28 cellular contexts compared by ENCODE assay signal in genomic region chr9:94746541-94747505, GRCh38. TPM values are rescaled to one million over a fixed set of nuclear protein-coding genes. Genes with fewer than 3 reads are reported as not detected.
DNase-seq lines count a peak whose midpoint lies in the region; ATAC-seq, FAIRE-seq and TF ChIP-seq lines count a peak whose summit lies in the region.
"Had no signal": no experiment of that assay in that cellular context is flagged by ENCODE, and none has a peak within 500 bp of the region (broad histone marks: within the 10 kb centered on the region; RNA-seq: fewer than 3 reads in every experiment).

No MANE protein-coding gene starts in this region.

- peaks cover 25% of the 10 kb centered on the region for H3K4me1 ChIP-seq in HepG2 (ENCODE audit: insufficient read depth, low read length)
- peaks cover 0 to 15% (median 3%) of the 10 kb centered on the region in 4 donors for H3K4me1 ChIP-seq in right lobe of liver

- 38% methylated on average over 5 of the region's 5 CpGs for WGBS in HepG2 (ENCODE audit: low lambda C conversion rate)
- WGBS in right lobe of liver (ENCODE audit: insufficient coverage, low coverage, low lambda C conversion rate, missing lambda C conversion rate): 87% methylated on average over 5 of the region's 5 CpGs

- H2AFZ ChIP-seq in HepG2 (ENCODE audit: low read length): no peak overlapping the region
- H2AFZ ChIP-seq: GM23338 had no signal

- TF ChIP-seq RAD21 in HepG2 (CRISPR knock-in tag; IDR thresholded peaks at IDR 0.05): no peak

- H3K27me3 ChIP-seq in HepG2 (ENCODE audit: control insufficient read depth in 1 of 2, insufficient read depth in 2 of 2, low read length in 2 of 2) (no peaks in the 10 kb centered on the region), right lobe of liver (no peaks in the 10 kb centered on the region)
- H3K27me3 ChIP-seq: heart right ventricle, Peyer's patch had no signal

- no peaks in the 10 kb centered on the region for H4K20me1 ChIP-seq in HepG2 (ENCODE audit: insufficient read depth, low read length)

- no peak overlapping the region for H3K9ac ChIP-seq in HepG2 (ENCODE audit: insufficient read depth, low read depth, low read length)
- H3K9ac ChIP-seq in SK-N-MC (ENCODE audit: insufficient read length): no peak overlapping the region

- peak; percentile 68 for ATAC-seq in HepG2
- ATAC-seq in right lobe of liver: no peak
- no peak for ATAC-seq in GM19035 (IDR thresholded peaks at IDR 0.05; ENCODE audit: unreplicated experiment)
- no peak for ATAC-seq in GM19023 (IDR thresholded peaks at IDR 0.05; ENCODE audit: unreplicated experiment)
- ATAC-seq in HG03439 (IDR thresholded peaks at IDR 0.05; ENCODE audit: unreplicated experiment): no peak
- ATAC-seq: activated CD8-positive, alpha-beta T cell treated with anti-CD3 and anti-CD28 coated beads, Interleukin-2, amount 10 ng/mL, durations not matched to agents 7 days and 5 days; GM23338; heart right ventricle; left lobe of liver; stimulated activated naive CD8-positive, alpha-beta T cell treated with anti-CD3 and anti-CD28 coated beads, Interleukin-15, amount 100 ng/mL, for 72 hours had no signal

- H3K4me3 ChIP-seq in HepG2 (replicated peaks in 1 of 3; ENCODE audit: insufficient read depth in 1 of 3, low read depth in 2 of 3, low read length in 3 of 3): peak overlapping the region in 1 of 3 experiments; percentile 1; a peak in 2 of 6 replicates
- H3K4me3 ChIP-seq in right lobe of liver: no peak overlapping the region
- no peak overlapping the region for H3K4me3 ChIP-seq in SK-N-MC
- H3K4me3 ChIP-seq: GM23338, heart right ventricle, Peyer's patch, skin epidermis had no signal

- peak; percentile 36 for FAIRE-seq in HepG2 (lab: Jason Lieb, UNC)
- FAIRE-seq: bronchial epithelial cell, colon, GM12892, TTC549 had no signal

- H3K9me3 ChIP-seq in HepG2 (ENCODE audit: low read length): peaks cover 5% of the 10 kb centered on the region
- H3K9me3 ChIP-seq in right lobe of liver: peaks cover 0 to 9% (median 2%) of the 10 kb centered on the region in 4 donors
- 0 out of 2 replicates have a peak, but pooled peaks cover 2% of the 10 kb centered on the region for H3K9me3 ChIP-seq in SK-N-MC (ENCODE audit: low read depth, low read length)

- in situ Hi-C loops in HepG2 (cut with HindIII; ENCODE audit: extremely low pct_ligation_motif_present, low pct_unique_long_range_greater_than_20kb): no loop called here

- peak; percentile 40 for DNase-seq in HepG2 (ENCODE audit: low spot score)
- no peak for DNase-seq in right lobe of liver
- no peak for DNase-seq in SK-N-MC (ENCODE audit: low read depth, low spot score)
- peak; percentile 38 for DNase-seq in left kidney (ENCODE audit: low read depth, low spot score)
- no peak for DNase-seq in NCI-H526 (lab: John Stamatoyannopoulos, UW)
- DNase-seq: activated CD4-positive, CD25-positive, alpha-beta regulatory T cell treated with anti-CD3 and anti-CD28 coated beads, Interleukin-2, amount 50 U/mL, for 72 hours; activated CD8-positive, alpha-beta T cell treated with anti-CD3 and anti-CD28 coated beads, Interleukin-2, amount 10 ng/mL, durations not matched to agents 7 days and 5 days; amygdala; CD4-positive, alpha-beta memory T cell; effector CD8-positive, alpha-beta T cell; foreskin fibroblast; heart right ventricle; KBM-7; NCI-H526 treated with DMSO at 0.1 percent for 48 hours; Peyer's patch; SIG-M5; stimulated activated naive CD8-positive, alpha-beta T cell treated with anti-CD3 and anti-CD28 coated beads, Interleukin-15, amount 100 ng/mL, for 72 hours; T-helper 1 cell had no signal

- no peaks in the 10 kb centered on the region for H3K79me2 ChIP-seq in HepG2 (ENCODE audit: insufficient read depth, low read length)

- TF ChIP-seq POLR2A in HepG2 (IDR thresholded peaks at IDR 0.05; ENCODE audit: insufficient read depth in 1 of 2, low read depth in 2 of 2, low read length in 2 of 2) (no peak), right lobe of liver (IDR thresholded peaks at IDR 0.05) (no peak)

- intact Hi-C loops in HepG2 (cut with micrococcal nuclease; ENCODE audit: unreplicated experiment): no loop called here
- intact Hi-C loops in right lobe of liver (cut with DNase I): no loop called here

- H3K27ac ChIP-seq in HepG2 (ENCODE audit: extremely low read length, insufficient read depth, low read length): peak overlapping the region; percentile 49
- H3K27ac ChIP-seq in right lobe of liver: no peak overlapping the region
- peak overlapping the region; percentile 28; the same call in 1 of the 2 replicates for H3K27ac ChIP-seq in SK-N-MC
- H3K27ac ChIP-seq: heart right ventricle, Peyer's patch, skin epidermis had no signal

- TF ChIP-seq CTCF in HepG2 (CRISPR knock-in tag; IDR thresholded peaks at IDR 0.05) (no peak), right lobe of liver (IDR thresholded peaks at IDR 0.05) (no peak)

- POLR2A ChIA-PET in HepG2 (lab: Yijun Ruan, JAX): no interaction called here

- CTCF ChIA-PET in HepG2 (lab: Yijun Ruan, JAX; ENCODE audit: low intra/inter-chr PET ratio, low total read pairs): no interaction called here

- no peak for TF ChIP-seq EP300 in HepG2 (IDR thresholded peaks at IDR 0.05; ENCODE audit: low read depth in 2 of 2, low read length in 2 of 2)
- no peak for TF ChIP-seq EP300 in HepG2 (CRISPR knock-in tag; IDR thresholded peaks at IDR 0.05; ENCODE audit: borderline replicate concordance)

- H3K4me2 ChIP-seq in HepG2 (ENCODE audit: low read depth, low read length): peak overlapping the region; percentile 51
- H3K4me2 ChIP-seq: GM23338 had no signal

- no TSS peak for BruUV-seq in HepG2 (replicated peaks; lab: Mats Ljungman, UMichigan)

- H3K36me3 ChIP-seq in HepG2 (replicated peaks in 1 of 2; ENCODE audit: control insufficient read depth in 1 of 2, insufficient read depth in 2 of 2, low read length in 2 of 2) (peaks cover 0 to 9% of the 10 kb centered on the region in 2 experiments; a peak in 2 of 5 replicates), right lobe of liver (no peaks in the 10 kb centered on the region), SK-N-MC (ENCODE audit: insufficient read depth, low read length) (peaks cover 24% of the 10 kb centered on the region)

TF ChIP-seq in HepG2, 621 proteins besides CTCF, POLR2A, EP300 and RAD21 (continues in another document):
- 0 out of 2 replicates have a peak, but pooled peaks have one; percentile 17 for TF ChIP-seq HDAC2 (CRISPR knock-in tag; IDR thresholded peaks at IDR 0.05)
- TF ChIP-seq, protein P1, sequence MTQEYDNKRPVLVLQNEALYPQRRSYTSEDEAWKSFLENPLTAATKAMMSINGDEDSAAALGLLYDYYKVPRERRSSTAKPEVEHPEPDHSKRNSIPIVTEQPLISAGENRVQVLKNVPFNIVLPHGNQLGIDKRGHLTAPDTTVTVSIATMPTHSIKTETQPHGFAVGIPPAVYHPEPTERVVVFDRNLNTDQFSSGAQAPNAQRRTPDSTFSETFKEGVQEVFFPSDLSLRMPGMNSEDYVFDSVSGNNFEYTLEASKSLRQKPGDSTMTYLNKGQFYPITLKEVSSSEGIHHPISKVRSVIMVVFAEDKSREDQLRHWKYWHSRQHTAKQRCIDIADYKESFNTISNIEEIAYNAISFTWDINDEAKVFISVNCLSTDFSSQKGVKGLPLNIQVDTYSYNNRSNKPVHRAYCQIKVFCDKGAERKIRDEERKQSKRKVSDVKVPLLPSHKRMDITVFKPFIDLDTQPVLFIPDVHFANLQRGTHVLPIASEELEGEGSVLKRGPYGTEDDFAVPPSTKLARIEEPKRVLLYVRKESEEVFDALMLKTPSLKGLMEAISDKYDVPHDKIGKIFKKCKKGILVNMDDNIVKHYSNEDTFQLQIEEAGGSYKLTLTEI (CRISPR knock-in tag; conservative IDR thresholded peaks at IDR 0.05): no peak
- no peak for TF ChIP-seq GLI4 (CRISPR knock-in tag; IDR thresholded peaks at IDR 0.05; ENCODE audit: borderline replicate concordance)

RNA-seq across cellular contexts. Expression of gene AOPEP, which starts 20.3 kb away (rescaled TPM):
- 32.8 and 41.6 TPM in 2 replicates for total RNA-seq in HepG2 (2016; rRNA removed; fragmentation: Illumina TruSeq; extraction: Trizol)
- total RNA-seq in HepG2 (2016; cell fraction: cytosol; rRNA removed; fragmentation: Illumina TruSeq; extraction: Trizol; ENCODE audit: low read depth): 123 and 126 TPM in 2 replicates
- 32.0 and 42.2 TPM in 2 replicates for total RNA-seq in HepG2 (2016; cell fraction: insoluble cytoplasmic fraction; rRNA removed; fragmentation: Illumina TruSeq; extraction: Trizol)
- total RNA-seq in HepG2 (2016; cell fraction: membrane; rRNA removed; fragmentation: Illumina TruSeq; extraction: Trizol): 97.8 and 104 TPM in 2 replicates
- 73.7 and 78.3 TPM in 2 replicates for total RNA-seq in HepG2 (2016; cell fraction: nucleus; rRNA removed; fragmentation: Illumina TruSeq; extraction: Trizol)
- polyA plus RNA-seq in HepG2 (2011; rRNA removed): 21.7 and 22.2 TPM in 2 replicates
- 20.4 and 22.0 TPM in 2 replicates for polyA plus RNA-seq in HepG2 (2011; cell fraction: cytosol; rRNA removed)
- 39.3 and 43.4 TPM in 2 replicates for polyA plus RNA-seq in HepG2 (2011; cell fraction: nucleus; rRNA removed)
- polyA plus RNA-seq in HepG2 (2012): 24.1 and 26.1 TPM in 2 replicates
- 146 and 149 TPM in 2 replicates for polyA plus RNA-seq in HepG2 (2016; cell fraction: cytosol; fragmentation: Illumina TruSeq; extraction: Trizol; ENCODE audit: low read depth)
- 35.6 and 38.6 TPM in 2 replicates for polyA plus RNA-seq in HepG2 (2016; cell fraction: insoluble cytoplasmic fraction; fragmentation: Illumina TruSeq; extraction: Trizol; ENCODE audit: low read depth)
- polyA plus RNA-seq in HepG2 (2016; cell fraction: membrane; fragmentation: Illumina TruSeq; extraction: Trizol; ENCODE audit: low read depth): 101 TPM in 2 replicates
- 45.0 and 46.7 TPM in 2 replicates for polyA plus RNA-seq in HepG2 (2016; cell fraction: nucleus; fragmentation: Illumina TruSeq; extraction: Trizol; ENCODE audit: insufficient read depth, low read depth)
- 43.7 TPM in 2 replicates for polyA minus RNA-seq in HepG2 (2011; rRNA and poly(A)+ RNA removed; ENCODE audit: low replicate concordance)
- polyA minus RNA-seq in HepG2 (2011; cell fraction: cytosol; rRNA and poly(A)+ RNA removed): 8.5 and 9.2 TPM in 2 replicates
- polyA minus RNA-seq in HepG2 (2011; cell fraction: nucleus; rRNA and poly(A)+ RNA removed): 186 and 194 TPM in 2 replicates
- total RNA-seq in right lobe of liver: 100 to 1,000 TPM in 1 of 6 experiments, 10 to 100 TPM in 5; 36.6 to 110 (median 63.3) TPM

Comparison
In these comparisons a context has a peak if more than half of its experiments do, and no peak if none do; other contexts are left out.
1. DNase-seq: peak in HepG2 (single experiment) and left kidney (single experiment); none in right lobe of liver (0 of 3), SK-N-MC (single experiment) and NCI-H526 (0 of 2).
2. H3K27ac ChIP-seq: peak in HepG2 (single experiment) and SK-N-MC (single experiment); none in right lobe of liver (0 of 3).